1 cellular context compared by ENCODE assay signal in the genomic region with DNA sequence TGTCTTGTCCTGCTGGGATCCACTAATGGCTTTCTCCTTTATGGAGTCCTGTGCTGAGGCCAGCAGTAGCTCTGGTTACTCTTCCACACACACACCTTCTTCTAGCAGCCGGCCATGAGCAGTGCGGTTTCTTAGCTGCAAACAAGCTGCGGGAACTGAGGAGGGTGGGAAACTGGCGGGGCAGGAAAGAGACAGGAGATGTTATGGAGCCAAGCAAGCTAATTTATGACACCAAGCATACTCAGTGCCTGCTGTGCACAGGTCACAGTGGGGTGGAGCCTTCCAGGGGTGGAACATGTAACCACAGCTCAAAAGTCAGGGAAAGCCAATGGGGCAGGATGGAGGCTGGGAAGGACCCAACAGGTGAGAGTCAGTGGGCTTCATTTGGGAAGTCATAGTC.
TF ChIP-seq lines count a peak whose summit lies in the region.

No MANE protein-coding gene starts in this region.

TF ChIP-seq in GM23338, 12 proteins besides CTCF, POLR2A, EP300 and RAD21 (continued from another document):
- TF ChIP-seq, protein P1, sequence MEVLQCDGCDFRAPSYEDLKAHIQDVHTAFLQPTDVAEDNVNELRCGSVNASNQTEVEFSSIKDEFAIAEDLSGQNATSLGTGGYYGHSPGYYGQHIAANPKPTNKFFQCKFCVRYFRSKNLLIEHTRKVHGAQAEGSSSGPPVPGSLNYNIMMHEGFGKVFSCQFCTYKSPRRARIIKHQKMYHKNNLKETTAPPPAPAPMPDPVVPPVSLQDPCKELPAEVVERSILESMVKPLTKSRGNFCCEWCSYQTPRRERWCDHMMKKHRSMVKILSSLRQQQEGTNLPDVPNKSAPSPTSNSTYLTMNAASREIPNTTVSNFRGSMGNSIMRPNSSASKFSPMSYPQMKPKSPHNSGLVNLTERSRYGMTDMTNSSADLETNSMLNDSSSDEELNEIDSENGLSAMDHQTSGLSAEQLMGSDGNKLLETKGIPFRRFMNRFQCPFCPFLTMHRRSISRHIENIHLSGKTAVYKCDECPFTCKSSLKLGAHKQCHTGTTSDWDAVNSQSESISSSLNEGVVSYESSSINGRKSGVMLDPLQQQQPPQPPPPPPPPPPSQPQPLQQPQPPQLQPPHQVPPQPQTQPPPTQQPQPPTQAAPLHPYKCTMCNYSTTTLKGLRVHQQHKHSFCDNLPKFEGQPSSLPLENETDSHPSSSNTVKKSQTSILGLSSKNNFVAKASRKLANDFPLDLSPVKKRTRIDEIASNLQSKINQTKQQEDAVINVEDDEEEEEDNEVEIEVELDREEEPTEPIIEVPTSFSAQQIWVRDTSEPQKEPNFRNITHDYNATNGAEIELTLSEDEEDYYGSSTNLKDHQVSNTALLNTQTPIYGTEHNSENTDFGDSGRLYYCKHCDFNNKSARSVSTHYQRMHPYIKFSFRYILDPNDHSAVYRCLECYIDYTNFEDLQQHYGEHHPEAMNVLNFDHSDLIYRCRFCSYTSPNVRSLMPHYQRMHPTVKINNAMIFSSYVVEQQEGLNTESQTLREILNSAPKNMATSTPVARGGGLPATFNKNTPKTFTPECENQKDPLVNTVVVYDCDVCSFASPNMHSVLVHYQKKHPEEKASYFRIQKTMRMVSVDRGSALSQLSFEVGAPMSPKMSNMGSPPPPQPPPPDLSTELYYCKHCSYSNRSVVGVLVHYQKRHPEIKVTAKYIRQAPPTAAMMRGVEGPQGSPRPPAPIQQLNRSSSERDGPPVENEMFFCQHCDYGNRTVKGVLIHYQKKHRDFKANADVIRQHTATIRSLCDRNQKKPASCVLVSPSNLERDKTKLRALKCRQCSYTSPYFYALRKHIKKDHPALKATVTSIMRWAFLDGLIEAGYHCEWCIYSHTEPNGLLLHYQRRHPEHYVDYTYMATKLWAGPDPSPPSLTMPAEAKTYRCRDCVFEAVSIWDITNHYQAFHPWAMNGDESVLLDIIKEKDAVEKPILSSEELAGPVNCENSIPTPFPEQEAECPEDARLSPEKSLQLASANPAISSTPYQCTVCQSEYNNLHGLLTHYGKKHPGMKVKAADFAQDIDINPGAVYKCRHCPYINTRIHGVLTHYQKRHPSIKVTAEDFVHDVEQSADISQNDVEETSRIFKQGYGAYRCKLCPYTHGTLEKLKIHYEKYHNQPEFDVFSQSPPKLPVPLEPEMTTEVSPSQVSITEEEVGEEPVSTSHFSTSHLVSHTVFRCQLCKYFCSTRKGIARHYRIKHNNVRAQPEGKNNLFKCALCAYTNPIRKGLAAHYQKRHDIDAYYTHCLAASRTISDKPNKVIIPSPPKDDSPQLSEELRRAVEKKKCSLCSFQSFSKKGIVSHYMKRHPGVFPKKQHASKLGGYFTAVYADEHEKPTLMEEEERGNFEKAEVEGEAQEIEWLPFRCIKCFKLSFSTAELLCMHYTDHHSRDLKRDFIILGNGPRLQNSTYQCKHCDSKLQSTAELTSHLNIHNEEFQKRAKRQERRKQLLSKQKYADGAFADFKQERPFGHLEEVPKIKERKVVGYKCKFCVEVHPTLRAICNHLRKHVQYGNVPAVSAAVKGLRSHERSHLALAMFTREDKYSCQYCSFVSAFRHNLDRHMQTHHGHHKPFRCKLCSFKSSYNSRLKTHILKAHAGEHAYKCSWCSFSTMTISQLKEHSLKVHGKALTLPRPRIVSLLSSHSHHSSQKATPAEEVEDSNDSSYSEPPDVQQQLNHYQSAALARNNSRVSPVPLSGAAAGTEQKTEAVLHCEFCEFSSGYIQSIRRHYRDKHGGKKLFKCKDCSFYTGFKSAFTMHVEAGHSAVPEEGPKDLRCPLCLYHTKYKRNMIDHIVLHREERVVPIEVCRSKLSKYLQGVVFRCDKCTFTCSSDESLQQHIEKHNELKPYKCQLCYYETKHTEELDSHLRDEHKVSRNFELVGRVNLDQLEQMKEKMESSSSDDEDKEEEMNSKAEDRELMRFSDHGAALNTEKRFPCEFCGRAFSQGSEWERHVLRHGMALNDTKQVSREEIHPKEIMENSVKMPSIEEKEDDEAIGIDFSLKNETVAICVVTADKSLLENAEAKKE (CRISPR knock-in tag; IDR thresholded peaks at IDR 0.05), result no peak
- TF ChIP-seq EZH2phosphoT487 (IDR thresholded peaks at IDR 0.05; ENCODE audit: unreplicated experiment), result no peak
- no peak for TF ChIP-seq ZNF331 (CRISPR knock-in tag; IDR thresholded peaks at IDR 0.05; ENCODE audit: low read depth)
- no peak for TF ChIP-seq JUNB (IDR thresholded peaks at IDR 0.05; ENCODE audit: unreplicated experiment)
- TF ChIP-seq, protein P2, sequence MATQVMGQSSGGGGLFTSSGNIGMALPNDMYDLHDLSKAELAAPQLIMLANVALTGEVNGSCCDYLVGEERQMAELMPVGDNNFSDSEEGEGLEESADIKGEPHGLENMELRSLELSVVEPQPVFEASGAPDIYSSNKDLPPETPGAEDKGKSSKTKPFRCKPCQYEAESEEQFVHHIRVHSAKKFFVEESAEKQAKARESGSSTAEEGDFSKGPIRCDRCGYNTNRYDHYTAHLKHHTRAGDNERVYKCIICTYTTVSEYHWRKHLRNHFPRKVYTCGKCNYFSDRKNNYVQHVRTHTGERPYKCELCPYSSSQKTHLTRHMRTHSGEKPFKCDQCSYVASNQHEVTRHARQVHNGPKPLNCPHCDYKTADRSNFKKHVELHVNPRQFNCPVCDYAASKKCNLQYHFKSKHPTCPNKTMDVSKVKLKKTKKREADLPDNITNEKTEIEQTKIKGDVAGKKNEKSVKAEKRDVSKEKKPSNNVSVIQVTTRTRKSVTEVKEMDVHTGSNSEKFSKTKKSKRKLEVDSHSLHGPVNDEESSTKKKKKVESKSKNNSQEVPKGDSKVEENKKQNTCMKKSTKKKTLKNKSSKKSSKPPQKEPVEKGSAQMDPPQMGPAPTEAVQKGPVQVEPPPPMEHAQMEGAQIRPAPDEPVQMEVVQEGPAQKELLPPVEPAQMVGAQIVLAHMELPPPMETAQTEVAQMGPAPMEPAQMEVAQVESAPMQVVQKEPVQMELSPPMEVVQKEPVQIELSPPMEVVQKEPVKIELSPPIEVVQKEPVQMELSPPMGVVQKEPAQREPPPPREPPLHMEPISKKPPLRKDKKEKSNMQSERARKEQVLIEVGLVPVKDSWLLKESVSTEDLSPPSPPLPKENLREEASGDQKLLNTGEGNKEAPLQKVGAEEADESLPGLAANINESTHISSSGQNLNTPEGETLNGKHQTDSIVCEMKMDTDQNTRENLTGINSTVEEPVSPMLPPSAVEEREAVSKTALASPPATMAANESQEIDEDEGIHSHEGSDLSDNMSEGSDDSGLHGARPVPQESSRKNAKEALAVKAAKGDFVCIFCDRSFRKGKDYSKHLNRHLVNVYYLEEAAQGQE (IDR thresholded peaks at IDR 0.05; ENCODE audit: unreplicated experiment), result no peak
- TF ChIP-seq NANOG (IDR thresholded peaks at IDR 0.05; ENCODE audit: borderline replicate concordance), result no peak
- no peak for TF ChIP-seq ZNF114 (CRISPR knock-in tag; IDR thresholded peaks at IDR 0.05)
